In the genomic region with DNA sequence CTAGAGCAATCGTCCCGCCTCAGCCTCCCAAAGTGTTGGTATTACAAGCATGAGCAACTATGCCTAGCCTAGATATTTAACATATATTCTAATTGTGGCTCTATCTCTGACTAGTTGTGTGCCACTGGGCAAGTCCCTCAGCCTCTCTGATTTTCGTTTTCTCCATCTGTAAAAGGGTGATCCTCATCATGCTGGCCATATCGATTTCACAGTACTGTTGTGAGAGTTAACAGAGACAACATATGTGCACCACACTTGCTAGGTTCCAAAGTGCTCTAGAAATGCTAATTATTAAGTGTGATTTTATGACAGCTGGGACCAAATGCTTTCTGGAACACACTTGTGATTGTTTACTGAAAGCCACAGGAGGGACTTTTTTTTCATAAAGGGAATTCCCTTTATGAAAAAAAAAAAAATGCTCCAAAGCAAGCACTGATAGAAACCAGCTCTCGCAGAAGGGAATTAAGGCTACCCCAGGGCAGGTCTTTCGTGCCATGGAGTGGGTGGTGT, we compare ENCODE assay signal across 11 cellular contexts.
DNase-seq lines count a peak whose midpoint lies in the region; ATAC-seq and TF ChIP-seq lines count a peak whose summit lies in the region.
"Had no signal": no experiment of that assay in that cellular context is flagged by ENCODE, and none has a peak within 500 bp of the region (broad histone marks: within the 10 kb centered on the region; RNA-seq: fewer than 3 reads in every experiment).

No MANE protein-coding gene starts in this region.

- no peaks in the 10 kb centered on the region for H3K36me3 Mint-ChIP-seq in stimulated activated effector memory CD8-positive, alpha-beta T cell treated with anti-CD3 and anti-CD28 coated beads, Interleukin-12 subunit alpha, Interleukin-12 subunit beta, amount 100 ng/mL, for 72 hours

- no peak overlapping the region for H3K4me3 Mint-ChIP-seq in stimulated activated effector memory CD8-positive, alpha-beta T cell treated with anti-CD3 and anti-CD28 coated beads, Interleukin-12 subunit alpha, Interleukin-12 subunit beta, amount 100 ng/mL, for 72 hours

- peak; percentile 21 to 26 for DNase-seq in activated CD4-positive, alpha-beta T cell treated with anti-CD3 and anti-CD28 coated beads, Interleukin-2, amount 50 U/mL, for 48 hours
- DNase-seq in activated CD4-positive, alpha-beta T cell treated with anti-CD3 and anti-CD28 coated beads, Interleukin-2, amount 50 U/mL, for 4 hours = no peak
- no peak for DNase-seq in stimulated activated effector memory CD8-positive, alpha-beta T cell treated with anti-CD3 and anti-CD28 coated beads, Interleukin-12 subunit alpha, Interleukin-12 subunit beta, amount 100 ng/mL, for 72 hours (ENCODE audit: low spot score in 2 of 2)
- DNase-seq in cerebellar cortex (ENCODE audit: low spot score) (no peak), lower lobe of right lung (no peak)
- DNase-seq in activated naive CD4-positive, alpha-beta T cell treated with anti-CD3 and anti-CD28 coated beads, Interleukin-2, amount 50 U/mL, for 16 hours = no peak
- DNase-seq: activated T-cell treated with anti-CD3 and anti-CD28 coated beads, Interleukin-2, amount 50 U/mL, for 1 hour; colonic mucosa had no signal

- no peak overlapping the region for H3K4me3 ChIP-seq in lower lobe of right lung
- H3K4me3 ChIP-seq: colonic mucosa had no signal

- H3K4me1 Mint-ChIP-seq in stimulated activated effector memory CD8-positive, alpha-beta T cell treated with anti-CD3 and anti-CD28 coated beads, Interleukin-12 subunit alpha, Interleukin-12 subunit beta, amount 100 ng/mL, for 72 hours = peaks cover 5% of the 10 kb centered on the region

- intact Hi-C loops in lower lobe of right lung (cut with DNase I) = no loop called here

- no peak overlapping the region for H3K27ac Mint-ChIP-seq in stimulated activated effector memory CD8-positive, alpha-beta T cell treated with anti-CD3 and anti-CD28 coated beads, Interleukin-12 subunit alpha, Interleukin-12 subunit beta, amount 100 ng/mL, for 72 hours

- no peaks in the 10 kb centered on the region for H3K9me3 ChIP-seq in lower lobe of right lung
- H3K9me3 ChIP-seq: colonic mucosa had no signal

- H3K27ac ChIP-seq in lower lobe of right lung = no peak overlapping the region
- H3K27ac ChIP-seq: colonic mucosa had no signal

- no peaks in the 10 kb centered on the region for H3K27me3 ChIP-seq in lower lobe of right lung (ENCODE audit: low read depth)
- H3K27me3 ChIP-seq: colonic mucosa had no signal

- H3K4me1 ChIP-seq in lower lobe of right lung = no peaks in the 10 kb centered on the region
- H3K4me1 ChIP-seq: colonic mucosa had no signal

- peak; percentile 74 for ATAC-seq in GM21529 (IDR thresholded peaks at IDR 0.05; ENCODE audit: unreplicated experiment)
- ATAC-seq in HG03139 (IDR thresholded peaks at IDR 0.05; ENCODE audit: unreplicated experiment) = peak; percentile 58
- ATAC-seq in stimulated activated effector memory CD8-positive, alpha-beta T cell treated with anti-CD3 and anti-CD28 coated beads, Interleukin-12 subunit alpha, Interleukin-12 subunit beta, amount 100 ng/mL, for 72 hours = peak; percentile 69
- ATAC-seq in lower lobe of right lung = no peak
- ATAC-seq: HepG2 had no signal

- H3K9me3 Mint-ChIP-seq in stimulated activated effector memory CD8-positive, alpha-beta T cell treated with anti-CD3 and anti-CD28 coated beads, Interleukin-12 subunit alpha, Interleukin-12 subunit beta, amount 100 ng/mL, for 72 hours = no peaks in the 10 kb centered on the region

- peaks cover 10% of the 10 kb centered on the region for H3K36me3 ChIP-seq in lower lobe of right lung

- no peak for TF ChIP-seq CTCF in lower lobe of right lung (IDR thresholded peaks at IDR 0.05)

Comparison
In these comparisons a context has a peak if more than half of its experiments do, and no peak if none do; other contexts are left out.
1. DNase-seq: peak in activated CD4-positive, alpha-beta T cell treated with anti-CD3 and anti-CD28 coated beads, Interleukin-2, amount 50 U/mL, for 48 hours (2 of 2); none in activated CD4-positive, alpha-beta T cell treated with anti-CD3 and anti-CD28 coated beads, Interleukin-2, amount 50 U/mL, for 4 hours (0 of 2), stimulated activated effector memory CD8-positive, alpha-beta T cell treated with anti-CD3 and anti-CD28 coated beads, Interleukin-12 subunit alpha, Interleukin-12 subunit beta, amount 100 ng/mL, for 72 hours (0 of 2), cerebellar cortex (single experiment), lower lobe of right lung (single experiment) and activated naive CD4-positive, alpha-beta T cell treated with anti-CD3 and anti-CD28 coated beads, Interleukin-2, amount 50 U/mL, for 16 hours (single experiment).
2. ATAC-seq: peak in GM21529 (single experiment), HG03139 (single experiment) and stimulated activated effector memory CD8-positive, alpha-beta T cell treated with anti-CD3 and anti-CD28 coated beads, Interleukin-12 subunit alpha, Interleukin-12 subunit beta, amount 100 ng/mL, for 72 hours (single experiment); none in lower lobe of right lung (0 of 2).